In genomic region chr15:50116477-50116876, GRCh38 we compare ENCODE assay signal across 8 cellular contexts. TPM values are rescaled to one million over a fixed set of nuclear protein-coding genes. Genes with fewer than 3 reads are reported as not detected.
A peak's percentile ranks its signal among the peaks of the same experiment; 100 is the strongest.
DNase-seq lines count a peak whose midpoint lies in the region; ATAC-seq, FAIRE-seq and TF ChIP-seq lines count a peak whose summit lies in the region.

No MANE protein-coding gene starts in this region.

- no peaks in the 10 kb centered on the region for H3K27me3 ChIP-seq in Loucy (ENCODE audit: insufficient read depth, low read length, poor library complexity, severe bottlenecking)
- H3K27me3 ChIP-seq in neural progenitor cell: no peaks in the 10 kb centered on the region

- intact Hi-C loops in activated CD4-positive, alpha-beta T cell treated with anti-CD3 and anti-CD28 coated beads, Interleukin-2, amount 10 ng/mL, durations not matched to agents 24 days and 14 days (cut with micrococcal nuclease): no loop called here

- DNase-seq in activated CD4-positive, alpha-beta T cell treated with anti-CD3 and anti-CD28 coated beads, Interleukin-2, amount 10 ng/mL, durations not matched to agents 24 days and 14 days: no peak
- no peak for DNase-seq in activated CD4-positive, alpha-beta T cell treated with anti-CD3 and anti-CD28 coated beads for 1 hour
- peak; percentile 32 for DNase-seq in activated naive CD8-positive, alpha-beta T cell treated with anti-CD3 and anti-CD28 coated beads, Interleukin-2, amount 50 U/mL, for 24 hours
- peak; percentile 65 for DNase-seq in neural progenitor cell (ENCODE audit: low spot score)
- no peak for DNase-seq in NCI-H1436 (lab: John Stamatoyannopoulos, UW)
- DNase-seq in frontal cortex (ENCODE audit: low spot score in 2 of 2): no peak

- no peak overlapping the region for H3K4me2 ChIP-seq in Loucy (ENCODE audit: low read depth, low read length, poor library complexity, severe bottlenecking)
- no peak overlapping the region for H3K4me2 ChIP-seq in neural progenitor cell

- no peak for FAIRE-seq in frontal cortex (lab: Jason Lieb, UNC)

- H3K27me3 Mint-ChIP-seq in activated CD4-positive, alpha-beta T cell treated with anti-CD3 and anti-CD28 coated beads, Interleukin-2, amount 10 ng/mL, durations not matched to agents 24 days and 14 days: no peaks in the 10 kb centered on the region
- H3K27me3 Mint-ChIP-seq in activated naive CD8-positive, alpha-beta T cell treated with anti-CD3 and anti-CD28 coated beads, Interleukin-2, amount 50 U/mL, for 24 hours: peaks cover 27% of the 10 kb centered on the region
- H3K27me3 Mint-ChIP-seq in neural progenitor cell (ENCODE audit: insufficient read depth, low read depth): no peaks in the 10 kb centered on the region

- H3K4me3 Mint-ChIP-seq in activated CD4-positive, alpha-beta T cell treated with anti-CD3 and anti-CD28 coated beads, Interleukin-2, amount 10 ng/mL, durations not matched to agents 24 days and 14 days: peak overlapping the region; percentile 73
- H3K4me3 Mint-ChIP-seq in activated naive CD8-positive, alpha-beta T cell treated with anti-CD3 and anti-CD28 coated beads, Interleukin-2, amount 50 U/mL, for 24 hours: peak overlapping the region; percentile 34
- H3K4me3 Mint-ChIP-seq in neural progenitor cell: no peak overlapping the region

- peaks cover 5% of the 10 kb centered on the region for H3K9me3 Mint-ChIP-seq in activated CD4-positive, alpha-beta T cell treated with anti-CD3 and anti-CD28 coated beads, Interleukin-2, amount 10 ng/mL, durations not matched to agents 24 days and 14 days
- H3K9me3 Mint-ChIP-seq in activated naive CD8-positive, alpha-beta T cell treated with anti-CD3 and anti-CD28 coated beads, Interleukin-2, amount 50 U/mL, for 24 hours: peaks cover 10% of the 10 kb centered on the region
- no peaks in the 10 kb centered on the region for H3K9me3 Mint-ChIP-seq in neural progenitor cell

- ATAC-seq in activated naive CD8-positive, alpha-beta T cell treated with anti-CD3 and anti-CD28 coated beads, Interleukin-2, amount 50 U/mL, for 24 hours: peak; percentile 56
- no peak for ATAC-seq in GM21737 (IDR thresholded peaks at IDR 0.05; ENCODE audit: unreplicated experiment)

- no peak overlapping the region for H3K27ac ChIP-seq in neural progenitor cell

- H3F3A ChIP-seq in Loucy (ENCODE audit: low read depth) (0 out of 2 replicates have a peak, but pooled peaks cover 5% of the 10 kb centered on the region), neural progenitor cell (ENCODE audit: low read depth) (peaks cover 21% of the 10 kb centered on the region)

- no peaks in the 10 kb centered on the region for H3K9me2 ChIP-seq in Loucy (replicated peaks; ENCODE audit: low read depth, low read length)

- H4K20me1 ChIP-seq in Loucy (ENCODE audit: insufficient read depth, low read length, poor library complexity, severe bottlenecking): no peaks in the 10 kb centered on the region
- no peaks in the 10 kb centered on the region for H4K20me1 ChIP-seq in neural progenitor cell (ENCODE audit: low read depth)

- H3K36me3 ChIP-seq in Loucy (ENCODE audit: insufficient read depth, low read length) (no peaks in the 10 kb centered on the region), neural progenitor cell (no peaks in the 10 kb centered on the region)

- H3K27ac Mint-ChIP-seq in activated CD4-positive, alpha-beta T cell treated with anti-CD3 and anti-CD28 coated beads, Interleukin-2, amount 10 ng/mL, durations not matched to agents 24 days and 14 days: peak overlapping the region; percentile 79
- H3K27ac Mint-ChIP-seq in activated naive CD8-positive, alpha-beta T cell treated with anti-CD3 and anti-CD28 coated beads, Interleukin-2, amount 50 U/mL, for 24 hours: peak overlapping the region; percentile 9
- no peak overlapping the region for H3K27ac Mint-ChIP-seq in neural progenitor cell

- H3K4me1 ChIP-seq in Loucy (ENCODE audit: insufficient read depth, low read length, poor library complexity, severe bottlenecking): peaks cover 15% of the 10 kb centered on the region
- H3K4me1 ChIP-seq in neural progenitor cell: peaks cover 24% of the 10 kb centered on the region

- H3K36me3 Mint-ChIP-seq in activated CD4-positive, alpha-beta T cell treated with anti-CD3 and anti-CD28 coated beads, Interleukin-2, amount 10 ng/mL, durations not matched to agents 24 days and 14 days (ENCODE audit: low read depth): peaks cover 34% of the 10 kb centered on the region
- H3K36me3 Mint-ChIP-seq in activated naive CD8-positive, alpha-beta T cell treated with anti-CD3 and anti-CD28 coated beads, Interleukin-2, amount 50 U/mL, for 24 hours (ENCODE audit: low read depth): peaks cover 10% of the 10 kb centered on the region
- no peaks in the 10 kb centered on the region for H3K36me3 Mint-ChIP-seq in neural progenitor cell

- TF ChIP-seq CTCF in Loucy (conservative IDR thresholded peaks at IDR 0.05; ENCODE audit: low read length) (peak; percentile 71), neural progenitor cell (IDR thresholded peaks at IDR 0.05) (peak; percentile 57)

- H3K9me3 ChIP-seq in Loucy (ENCODE audit: insufficient read depth, low read depth, low read length): no peaks in the 10 kb centered on the region
- no peaks in the 10 kb centered on the region for H3K9me3 ChIP-seq in neural progenitor cell (ENCODE audit: low read depth)

- H3K9ac ChIP-seq in Loucy (ENCODE audit: low read depth, low read length, poor library complexity, severe bottlenecking) (no peak overlapping the region), neural progenitor cell (no peak overlapping the region)

- H3K79me2 ChIP-seq in Loucy (ENCODE audit: insufficient read depth, low read length) (no peaks in the 10 kb centered on the region), neural progenitor cell (ENCODE audit: low read depth) (no peaks in the 10 kb centered on the region)

- no peak overlapping the region for H3K4me3 ChIP-seq in Loucy (ENCODE audit: low read length, poor library complexity, severe bottlenecking)
- H3K4me3 ChIP-seq in neural progenitor cell: no peak overlapping the region

- H3K4me1 Mint-ChIP-seq in activated CD4-positive, alpha-beta T cell treated with anti-CD3 and anti-CD28 coated beads, Interleukin-2, amount 10 ng/mL, durations not matched to agents 24 days and 14 days: peaks cover 54% of the 10 kb centered on the region
- H3K4me1 Mint-ChIP-seq in activated naive CD8-positive, alpha-beta T cell treated with anti-CD3 and anti-CD28 coated beads, Interleukin-2, amount 50 U/mL, for 24 hours: peaks cover 27% of the 10 kb centered on the region
- peaks cover 15% of the 10 kb centered on the region for H3K4me1 Mint-ChIP-seq in neural progenitor cell

- H2AFZ ChIP-seq in Loucy (ENCODE audit: low read length): no peak overlapping the region
- H2AFZ ChIP-seq in neural progenitor cell (replicated peaks): no peak overlapping the region

RNA-seq across cellular contexts. Expression of gene ATP8B4, which starts 2.6 kb away (rescaled TPM):
- 29.9 and 38.5 TPM in 2 replicates for total RNA-seq in activated CD4-positive, alpha-beta T cell treated with anti-CD3 and anti-CD28 coated beads, Interleukin-2, amount 10 ng/mL, durations not matched to agents 24 days and 14 days
- total RNA-seq in neural progenitor cell (ENCODE audit: low replicate concordance) (2.0 and 2.7 TPM in 2 replicates), frontal cortex (6.9 TPM)

Comparison
In these comparisons a context has a peak if more than half of its experiments do, and no peak if none do; other contexts are left out.
1. DNase-seq: peak in activated naive CD8-positive, alpha-beta T cell treated with anti-CD3 and anti-CD28 coated beads, Interleukin-2, amount 50 U/mL, for 24 hours (single experiment) and neural progenitor cell (single experiment); none in activated CD4-positive, alpha-beta T cell treated with anti-CD3 and anti-CD28 coated beads, Interleukin-2, amount 10 ng/mL, durations not matched to agents 24 days and 14 days (single experiment), activated CD4-positive, alpha-beta T cell treated with anti-CD3 and anti-CD28 coated beads for 1 hour (single experiment), NCI-H1436 (single experiment) and frontal cortex (0 of 2).